In the genomic region with DNA sequence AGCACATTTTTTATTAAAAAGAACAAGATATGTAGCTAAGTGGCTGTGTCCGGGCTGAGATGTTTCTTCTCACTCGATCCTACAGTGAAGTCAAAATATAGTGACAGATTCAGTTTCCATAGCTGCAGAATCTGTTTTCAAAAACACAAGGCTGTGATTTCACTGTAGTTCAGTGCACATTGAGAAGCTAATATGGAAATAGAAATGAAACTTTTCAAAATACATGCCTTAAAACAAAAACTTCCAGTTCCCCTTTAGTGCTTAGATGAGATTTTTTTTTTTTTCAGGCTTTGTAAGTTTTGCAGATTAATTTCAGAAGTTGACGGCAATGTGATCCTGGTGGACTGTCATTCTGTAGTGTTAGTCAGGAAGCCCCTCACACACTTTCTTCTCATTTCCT, we compare ENCODE assay signal across 8 cellular contexts. TPM values are rescaled to one million over a fixed set of nuclear protein-coding genes. Genes with fewer than 3 reads are reported as not detected.
DNase-seq lines count a peak whose midpoint lies in the region; ATAC-seq and TF ChIP-seq lines count a peak whose summit lies in the region.

No MANE protein-coding gene starts in this region.

- DNase-seq in AG10803 (ENCODE audit: low read depth), result peak; percentile 88
- DNase-seq in HT-29 (ENCODE audit: low spot score), result peak; percentile 27
- no peak for DNase-seq in esophagus squamous epithelium (lab: John Stamatoyannopoulos, UW)
- no peak for DNase-seq in stimulated activated CD4-positive, alpha-beta T cell treated with anti-CD3 and anti-CD28 coated beads, Interleukin-4, amount 100 ng/mL, for 1 hour
- no peak for DNase-seq in activated CD4-positive, alpha-beta T cell treated with anti-CD3 and anti-CD28 coated beads, Interleukin-2, amount 50 U/mL, for 1 hour
- no peak for DNase-seq in inferior parietal cortex (ENCODE audit: extremely low spot score)

- no peaks in the 10 kb centered on the region for H3K36me3 ChIP-seq in esophagus squamous epithelium

- intact Hi-C loops in esophagus squamous epithelium (cut with DNase I), result no loop called here

- peak overlapping the region; percentile 15 to 81 (median 75) for H3K27ac ChIP-seq in esophagus squamous epithelium
- H3K27ac ChIP-seq in skin epidermis, result peak overlapping the region in 19 of 21 experiments; percentile 7 to 82 (median 61)

- H3K4me1 ChIP-seq in esophagus squamous epithelium, result peaks cover 41 to 73% (median 56%) of the 10 kb centered on the region in 3 donors

- H3K27me3 ChIP-seq in esophagus squamous epithelium, result no peaks in the 10 kb centered on the region

- H3K4me3 ChIP-seq in AG10803 (ENCODE audit: low read length) (peak overlapping the region; percentile 39), esophagus squamous epithelium (peak overlapping the region in 1 of 4 donors; percentile 3), skin epidermis (no peak overlapping the region)

- no peak for TF ChIP-seq CTCF in AG10803 (conservative IDR thresholded peaks at IDR 0.05; ENCODE audit: low read length)
- no peak for TF ChIP-seq CTCF in esophagus squamous epithelium (IDR thresholded peaks at IDR 0.05)

- 21 to 45% methylated on average over 3 of the region's 3 CpGs for WGBS in esophagus squamous epithelium, 2 donors

- peak; percentile 78 for ATAC-seq in GM21367 (IDR thresholded peaks at IDR 0.05; ENCODE audit: unreplicated experiment)

- no peaks in the 10 kb centered on the region for H3K9me3 ChIP-seq in esophagus squamous epithelium

- TF ChIP-seq POLR2A in esophagus squamous epithelium (IDR thresholded peaks at IDR 0.05), result no peak

RNA-seq across cellular contexts. Expression of a gene that starts 23.8 kb away (rescaled TPM):
- total RNA-seq in HT-29 (2014; rRNA removed; shearing (Covaris generic)), result 186 and 190 TPM in 2 replicates
- 10 to 100 TPM; 31.8 to 40.6 (median 37.7) TPM for total RNA-seq in esophagus squamous epithelium

Comparison
In these comparisons a context has a peak if more than half of its experiments do, and no peak if none do; other contexts are left out.
1. DNase-seq: peak in AG10803 (single experiment) and HT-29 (single experiment); none in esophagus squamous epithelium (single experiment), stimulated activated CD4-positive, alpha-beta T cell treated with anti-CD3 and anti-CD28 coated beads, Interleukin-4, amount 100 ng/mL, for 1 hour (single experiment), activated CD4-positive, alpha-beta T cell treated with anti-CD3 and anti-CD28 coated beads, Interleukin-2, amount 50 U/mL, for 1 hour (single experiment) and inferior parietal cortex (single experiment).